13 cellular contexts compared by ENCODE assay signal in genomic region chr9:22528485-22528884, GRCh38.
DNase-seq lines count a peak whose midpoint lies in the region; ATAC-seq, FAIRE-seq and TF ChIP-seq lines count a peak whose summit lies in the region.
"Had no signal": no experiment of that assay in that cellular context is flagged by ENCODE, and none has a peak within 500 bp of the region (broad histone marks: within the 10 kb centered on the region; RNA-seq: fewer than 3 reads in every experiment).

No MANE protein-coding gene starts in this region.

- H3K27me3 ChIP-seq in endodermal cell (ENCODE audit: control insufficient read depth, insufficient read depth, low read length, poor library complexity, severe bottlenecking) (no peaks in the 10 kb centered on the region), gastrocnemius medialis (no peaks in the 10 kb centered on the region), trophoblast cell (ENCODE audit: insufficient read depth, low read length) (no peaks in the 10 kb centered on the region)
- H3K27me3 ChIP-seq: cardiac muscle cell had no signal

- no peak overlapping the region for H3K4me2 ChIP-seq in trophoblast cell (ENCODE audit: low read length)

- H3K9me3 ChIP-seq in endodermal cell (ENCODE audit: control insufficient read depth, low read length): no peaks in the 10 kb centered on the region
- H3K9me3 ChIP-seq in gastrocnemius medialis: no peaks in the 10 kb centered on the region
- H3K9me3 ChIP-seq in trophoblast cell (ENCODE audit: insufficient read depth, low read depth, low read length): no peaks in the 10 kb centered on the region
- H3K9me3 ChIP-seq: thoracic aorta had no signal

- H3K9ac ChIP-seq in endodermal cell (ENCODE audit: extremely low read depth, low read length, poor library complexity, severe bottlenecking) (no peak overlapping the region), trophoblast cell (ENCODE audit: low read length) (no peak overlapping the region)

- H3K4me1 ChIP-seq in endodermal cell (ENCODE audit: control insufficient read depth, insufficient read depth, low read length) (peaks cover 3% of the 10 kb centered on the region), gastrocnemius medialis (peaks cover 0 to 14% of the 10 kb centered on the region in 2 donors), trophoblast cell (ENCODE audit: control insufficient read depth in 1 of 2, insufficient read depth in 2 of 2, low read length in 2 of 2) (no peaks in the 10 kb centered on the region)

- H3K14ac ChIP-seq in trophoblast cell (ENCODE audit: low read length): no peak overlapping the region

- peak in 1 of 2 donors; percentile 80 for ATAC-seq in gastrocnemius medialis

- H2AFZ ChIP-seq in trophoblast cell (ENCODE audit: insufficient read depth, low read length, poor library complexity): no peak overlapping the region

- H3K36me3 Mint-ChIP-seq in endodermal cell (ENCODE audit: low read depth): no peaks in the 10 kb centered on the region

- no peak overlapping the region for H3K4me3 Mint-ChIP-seq in endodermal cell

- H3K4me1 Mint-ChIP-seq in endodermal cell: peaks cover 26% of the 10 kb centered on the region

- no peaks in the 10 kb centered on the region for H3K79me2 ChIP-seq in trophoblast cell (ENCODE audit: control insufficient read depth, insufficient read depth, low read length, poor library complexity)

- peak; percentile 75 for TF ChIP-seq CTCF in endodermal cell (conservative IDR thresholded peaks at IDR 0.05)
- peak in 4 of 5 experiments; percentile 17 to 56 (median 28) for TF ChIP-seq CTCF in gastrocnemius medialis (IDR thresholded peaks at IDR 0.05 in 4 of 5, conservative IDR thresholded peaks at IDR 0.05 in 1 of 5)

- no peaks in the 10 kb centered on the region for H3K36me3 ChIP-seq in endodermal cell (ENCODE audit: control insufficient read depth, insufficient read depth, low read length)
- no peaks in the 10 kb centered on the region for H3K36me3 ChIP-seq in gastrocnemius medialis
- H3K36me3 ChIP-seq in trophoblast cell (ENCODE audit: control insufficient read depth in 1 of 2, insufficient read depth in 2 of 2, low read length in 2 of 2): no peaks in the 10 kb centered on the region
- H3K36me3 ChIP-seq: cardiac muscle cell, thoracic aorta had no signal

- no peak overlapping the region for H4K8ac ChIP-seq in trophoblast cell (ENCODE audit: low read depth, low read length)

- in situ Hi-C loops in gastrocnemius medialis (cut with MboI; ENCODE audit: low sequenced_read_pairs in 4 of 4): loop anchor here in 1 of 4 donors (25.0 kb wide), 1 partner anchor 409 kb away; no protein-coding TSS in a partner anchor

- H2AK5ac ChIP-seq in trophoblast cell (ENCODE audit: low read length): no peak overlapping the region

- H3K9me3 Mint-ChIP-seq in endodermal cell: no peaks in the 10 kb centered on the region

- H3K23ac ChIP-seq in trophoblast cell (ENCODE audit: low read length): no peak overlapping the region

- no peak overlapping the region for H3K27ac Mint-ChIP-seq in endodermal cell

- H3K27ac ChIP-seq in endodermal cell (ENCODE audit: low read depth, low read length) (no peak overlapping the region), gastrocnemius medialis (no peak overlapping the region), trophoblast cell (ENCODE audit: low read depth, low read length) (no peak overlapping the region)
- H3K27ac ChIP-seq: cardiac muscle cell, thoracic aorta had no signal

- H3K4me3 ChIP-seq in endodermal cell (ENCODE audit: low read length) (no peak overlapping the region), gastrocnemius medialis (no peak overlapping the region), trophoblast cell (ENCODE audit: low read depth, low read length) (no peak overlapping the region)
- H3K4me3 ChIP-seq: cardiac muscle cell, thoracic aorta had no signal

- H4K91ac ChIP-seq in trophoblast cell (ENCODE audit: low read depth, low read length): no peak overlapping the region

- TF ChIP-seq POLR2A in gastrocnemius medialis (IDR thresholded peaks at IDR 0.05): no peak

- DNase-seq in DMS 273 (lab: John Stamatoyannopoulos, UW; ENCODE audit: unreplicated experiment) (peak; percentile 51), DMS 273 treated with DMSO at 0.1 percent for 48 hours (lab: John Stamatoyannopoulos, UW) (no peak), NCI-H82 (lab: John Stamatoyannopoulos, UW) (peak; percentile 53), endodermal cell (no peak), gastrocnemius medialis (peak in 1 of 2 donors; percentile 13), RCC 7860 (ENCODE audit: low spot score) (no peak), trophoblast cell (no peak)
- DNase-seq in stimulated activated naive CD4-positive, alpha-beta T cell treated with Interleukin-2 at 50 U/mL for 16 hours (lab: John Stamatoyannopoulos, UW): no peak
- DNase-seq: NCI-H187 treated with DMSO at 0.1 percent for 48 hours; stimulated activated CD4-positive, alpha-beta T cell treated with anti-CD3 and anti-CD28 coated beads, Interleukin-1b, Interleukin-23, amount 100 ng/mL, for 48 hours had no signal

- intact Hi-C loops in gastrocnemius medialis (cut with DNase I; ENCODE audit: low total_unique reads): loop anchor here (5.0 kb wide), 1 partner anchor 559 kb away; no protein-coding TSS in a partner anchor

- FAIRE-seq in RCC 7860 (lab: Jason Lieb, UNC): no peak
- FAIRE-seq: A204.1 had no signal

- 59% methylated on average over 2 of the region's 2 CpGs; no CpG with 5 or more reads in 1 of the 2 experiments for WGBS in endodermal cell (ENCODE audit: insufficient coverage in 1 of 2, insufficient read length in 1 of 2), 2 experiments
- WGBS in trophoblast cell (ENCODE audit: extremely low coverage, insufficient coverage, insufficient read length): no CpG with 5 or more reads among the region's 2 CpGs

- H2BK5ac ChIP-seq in trophoblast cell (ENCODE audit: low read depth, low read length, poor library complexity): no peak overlapping the region

- no peak overlapping the region for H3K4ac ChIP-seq in trophoblast cell (ENCODE audit: low read depth, low read length)

- H3K18ac ChIP-seq in trophoblast cell (ENCODE audit: low read length): no peak overlapping the region

- H4K12ac ChIP-seq in trophoblast cell (ENCODE audit: low read depth, low read length): no peak overlapping the region

- no peak overlapping the region for H2BK12ac ChIP-seq in trophoblast cell (ENCODE audit: low read length)

- H2BK120ac ChIP-seq in trophoblast cell (ENCODE audit: insufficient read depth, low read length, poor library complexity): no peak overlapping the region

- no peaks in the 10 kb centered on the region for H3K27me3 Mint-ChIP-seq in endodermal cell (ENCODE audit: insufficient read depth)

- no peaks in the 10 kb centered on the region for H3K79me1 ChIP-seq in trophoblast cell (ENCODE audit: low read length)

Comparison
In these comparisons a context has a peak if more than half of its experiments do, and no peak if none do; other contexts are left out.
1. DNase-seq: peak in DMS 273 (single experiment) and NCI-H82 (single experiment); none in DMS 273 treated with DMSO at 0.1 percent for 48 hours (single experiment), endodermal cell (single experiment), RCC 7860 (single experiment), trophoblast cell (0 of 2) and stimulated activated naive CD4-positive, alpha-beta T cell treated with Interleukin-2 at 50 U/mL for 16 hours (single experiment).